In the genomic region with DNA sequence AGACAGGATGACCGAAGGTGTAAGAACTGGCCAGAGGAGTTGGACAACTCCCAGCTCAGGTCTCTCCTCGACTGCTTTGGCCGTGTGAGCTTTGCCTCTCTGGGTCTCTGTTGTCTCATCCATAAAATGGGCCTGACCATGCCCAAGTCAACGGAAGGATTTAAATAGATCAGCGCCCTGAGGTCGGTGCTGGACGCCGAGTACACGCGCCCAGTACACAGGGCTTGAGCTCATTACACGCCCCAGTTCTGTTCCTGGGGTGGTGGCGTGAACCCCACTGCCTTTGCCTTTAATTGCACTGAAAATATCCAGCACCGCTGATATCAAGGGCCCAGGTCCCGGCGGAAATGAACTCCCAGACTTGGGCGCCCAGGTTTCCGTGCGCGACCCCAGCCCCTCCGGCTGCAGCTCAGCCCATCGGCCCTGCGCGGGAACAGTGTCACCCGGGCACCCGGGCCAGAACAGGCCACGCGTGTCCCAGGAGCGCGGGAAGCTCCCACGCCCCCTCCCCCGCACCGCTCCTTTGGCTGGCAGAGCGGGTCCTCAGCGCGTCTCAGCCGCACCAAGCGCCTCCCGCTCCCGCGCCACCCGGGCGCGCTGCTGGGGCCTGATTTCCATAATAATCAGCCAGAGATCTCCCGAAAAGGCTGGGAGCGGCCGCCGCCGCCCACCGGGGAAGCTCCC, we compare ENCODE assay signal across 15 cellular contexts. TPM values are rescaled to one million over a fixed set of nuclear protein-coding genes. Genes with fewer than 3 reads are reported as not detected.
A peak's percentile ranks its signal among the peaks of the same experiment; 100 is the strongest.
DNase-seq lines count a peak whose midpoint lies in the region; ATAC-seq and TF ChIP-seq lines count a peak whose summit lies in the region.
"Had no signal": no experiment of that assay in that cellular context is flagged by ENCODE, and none has a peak within 500 bp of the region (broad histone marks: within the 10 kb centered on the region; RNA-seq: fewer than 3 reads in every experiment).

No MANE protein-coding gene starts in this region.

- WGBS in aorta, 2 donors: 6% methylated on average over 45 to 49 of the region's 49 CpGs

- intact Hi-C loops in Right ventricle myocardium inferior (cut with DNase I): no loop called here
- intact Hi-C loops in left ventricle myocardium superior (cut with micrococcal nuclease): no loop called here
- intact Hi-C loops in dorsolateral prefrontal cortex (cut with DNase I): loop anchor here (10.0 kb wide), 1 partner anchor 100 kb away; a partner anchor contains a TSS
- intact Hi-C loops in upper lobe of right lung (cut with DNase I): no loop called here
- intact Hi-C loops in aorta (cut with DNase I): no loop called here

- H3K36me3 ChIP-seq in upper lobe of right lung (no peaks in the 10 kb centered on the region), aorta (ENCODE audit: control insufficient read depth in 1 of 2, insufficient read depth in 2 of 2, low read length in 1 of 2) (no peaks in the 10 kb centered on the region)
- H3K36me3 ChIP-seq: lower lobe of right lung, tibial nerve had no signal

- TF ChIP-seq CTCF in dorsolateral prefrontal cortex (IDR thresholded peaks at IDR 0.05 in 54 of 56, conservative IDR thresholded peaks at IDR 0.05 in 2 of 56; ENCODE audit: low read depth in 1 of 56, partially characterized antibody in 56 of 56) (no peak), upper lobe of right lung (IDR thresholded peaks at IDR 0.05) (no peak)

- no peaks in the 10 kb centered on the region for H3K9me3 ChIP-seq in upper lobe of right lung
- no peaks in the 10 kb centered on the region for H3K9me3 ChIP-seq in aorta (ENCODE audit: control insufficient read depth, low read length)
- H3K9me3 ChIP-seq: lower lobe of right lung, tibial nerve had no signal

- peak overlapping the region in 53 of 59 donors; percentile 6 to 64 (median 38) for H3K4me3 ChIP-seq in dorsolateral prefrontal cortex
- no peak overlapping the region for H3K4me3 ChIP-seq in upper lobe of right lung
- no peak overlapping the region for H3K4me3 ChIP-seq in aorta (ENCODE audit: low read length in 2 of 2)
- H3K4me3 ChIP-seq: lower lobe of right lung, tibial nerve had no signal

- H3K4me1 ChIP-seq in upper lobe of right lung (no peaks in the 10 kb centered on the region), aorta (ENCODE audit: control insufficient read depth in 1 of 2, insufficient read depth in 2 of 2, low read length in 2 of 2) (no peaks in the 10 kb centered on the region)

- H3K27ac ChIP-seq in dorsolateral prefrontal cortex: peak overlapping the region in 17 of 59 donors; percentile 4 to 57 (median 36)
- H3K27ac ChIP-seq in upper lobe of right lung: no peak overlapping the region
- H3K27ac ChIP-seq in aorta (ENCODE audit: low read depth in 1 of 2, low read length in 2 of 2): no peak overlapping the region
- H3K27ac ChIP-seq: lower lobe of right lung, tibial nerve had no signal

- H3K27me3 ChIP-seq in dorsolateral prefrontal cortex: peaks cover 0 to 37% (median 13%) of the 10 kb centered on the region in 45 donors
- peaks cover 52% of the 10 kb centered on the region for H3K27me3 ChIP-seq in upper lobe of right lung
- no peaks in the 10 kb centered on the region for H3K27me3 ChIP-seq in aorta (ENCODE audit: control insufficient read depth in 1 of 2, insufficient read depth in 2 of 2, low read length in 1 of 2)

- ATAC-seq in Right ventricle myocardium inferior: no peak
- no peak for ATAC-seq in left ventricle myocardium superior
- peak; percentile 21 for ATAC-seq in left lobe of liver
- no peak for ATAC-seq in upper lobe of right lung
- ATAC-seq in aorta (ENCODE audit: low FRiP score): no peak
- ATAC-seq: activated CD8-positive, alpha-beta T cell treated with anti-CD3 and anti-CD28 coated beads for 36 hours; lower lobe of right lung had no signal

- DNase-seq in Right ventricle myocardium inferior (ENCODE audit: missing footprints) (peak; percentile 9), left ventricle myocardium superior (no peak), dorsolateral prefrontal cortex (peak in 1 of 10 donors; percentile 57), left lobe of liver (ENCODE audit: low spot score) (no peak), upper lobe of right lung (peak; percentile 58), NCI-H2029 treated with DMSO at 0.1 percent for 48 hours (lab: John Stamatoyannopoulos, UW) (no peak), NCI-H524 treated with DMSO at 0.1 percent for 48 hours (lab: John Stamatoyannopoulos, UW) (no peak), aorta (no peak)
- DNase-seq: activated CD8-positive, alpha-beta T cell treated with anti-CD3 and anti-CD28 coated beads for 36 hours; activated effector memory CD4-positive, alpha-beta T cell treated with Interleukin-2 at 50 U/mL for 16 hours; DMS 273 treated with DMSO at 0.1 percent for 48 hours; lower lobe of right lung; NCI-H446 treated with DMSO at 0.1 percent for 48 hours; stimulated activated CD4-positive, alpha-beta T cell treated with anti-CD3 and anti-CD28 coated beads, Interleukin-12 subunit alpha, Interleukin-12 subunit beta, amount 100 ng/mL, for 4 hours had no signal

RNA-seq across cellular contexts. Expression of a gene that starts 42.2 kb away (rescaled TPM):
- total RNA-seq in Right ventricle myocardium inferior: 7.5 TPM
- 6.2 TPM for total RNA-seq in left ventricle myocardium superior
- total RNA-seq in dorsolateral prefrontal cortex: 10 to 100 TPM in 38 of 120 experiments, 1 to 10 TPM in 82; 1.1 to 29.9 (median 8.1) TPM
- 5.2 TPM for total RNA-seq in left lobe of liver
- 37.9 TPM for total RNA-seq in upper lobe of right lung
- total RNA-seq in aorta: 10 to 100 TPM; 28.2 to 68.7 TPM
- polyA plus RNA-seq in aorta: 10 to 100 TPM in 1 of 2 donors, 1 to 10 TPM in 1; 4.5 to 15.9 TPM

Comparison
In these comparisons a context has a peak if more than half of its experiments do, and no peak if none do; other contexts are left out.
1. DNase-seq: peak in Right ventricle myocardium inferior (single experiment) and upper lobe of right lung (single experiment); none in left ventricle myocardium superior (single experiment), left lobe of liver (single experiment), NCI-H2029 treated with DMSO at 0.1 percent for 48 hours (single experiment), NCI-H524 treated with DMSO at 0.1 percent for 48 hours (single experiment) and aorta (0 of 2).
2. H3K4me3 ChIP-seq: peak in dorsolateral prefrontal cortex (53 of 59); none in upper lobe of right lung (single experiment) and aorta (0 of 2).
3. intact Hi-C loops: an anchor here in dorsolateral prefrontal cortex (10.0 kb wide); none called in Right ventricle myocardium inferior, left ventricle myocardium superior, upper lobe of right lung and aorta.